In the genomic region with DNA sequence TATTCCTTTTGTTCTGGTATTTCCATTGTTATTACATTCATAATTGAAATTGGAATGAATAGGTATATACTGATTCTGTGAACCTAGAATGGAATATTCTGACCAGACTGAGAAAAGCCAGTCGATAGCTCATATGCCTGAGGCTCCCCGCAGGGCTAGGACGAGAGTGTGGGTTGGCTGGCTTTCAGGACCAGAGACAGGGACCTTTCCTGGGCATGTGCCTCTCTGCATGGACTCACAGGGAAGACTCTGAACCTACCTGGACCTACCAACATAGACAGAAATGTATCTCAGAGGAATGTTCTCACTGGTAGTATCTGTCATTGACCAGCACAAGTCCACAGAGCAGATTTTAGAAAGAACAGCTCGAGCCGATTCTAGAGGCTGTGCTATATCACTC, we compare ENCODE assay signal across 28 cellular contexts.
"Had no signal": no experiment of that assay in that cellular context is flagged by ENCODE, and none has a peak within 500 bp of the region (broad histone marks: within the 10 kb centered on the region; RNA-seq: fewer than 3 reads in every experiment).

No MANE protein-coding gene starts in this region.

- H3K4me1 ChIP-seq: adrenal gland, Peyer's patch, SJCRH30 had no signal

- H3K4me2 ChIP-seq: KMS-11 had no signal

- H3K36me3 ChIP-seq: adrenal gland, MG63, Peyer's patch, SJCRH30 had no signal

- DNase-seq: activated CD4-positive, alpha-beta T cell treated with anti-CD3 and anti-CD28 coated beads for 48 hours; activated CD4-positive, alpha-beta T cell treated with anti-CD3 and anti-CD28 coated beads, Interleukin-2, amount 50 U/mL, for 4 hours; activated CD4-positive, CD25-positive, alpha-beta regulatory T cell treated with anti-CD3 and anti-CD28 coated beads, Interleukin-2, amount 50 U/mL, for 72 hours; activated CD8-positive, alpha-beta memory T cell treated with anti-CD3 and anti-CD28 coated beads, Interleukin-2, amount 50 U/mL, for 48 hours; activated CD8-positive, alpha-beta T cell treated with anti-CD3 and anti-CD28 coated beads, Interleukin-2, amount 10 ng/mL, durations not matched to agents 7 days and 5 days; activated naive CD4-positive, alpha-beta T cell treated with anti-CD3 and anti-CD28 coated beads, Interleukin-2, amount 50 U/mL, for 16 hours; activated naive CD8-positive, alpha-beta T cell treated with anti-CD3 and anti-CD28 coated beads, Interleukin-2, amount 10 ng/mL, durations not matched to agents 7 days and 5 days; activated T-cell treated with anti-CD3 and anti-CD28 coated beads, Interleukin-2, amount 50 U/mL, for 1 hour; adrenal gland; anterior cingulate cortex; caudate nucleus; MG63; MV-4-11; NCI-H1092 treated with DMSO at 0.1 percent for 48 hours; NCI-H1417 treated with DMSO at 0.1 percent for 48 hours; NCI-H1694; NCI-H2029; NCI-H2107; NCI-H2171 treated with DMSO at 0.1 percent for 48 hours; NCI-H226; NCI-H526 treated with DMSO at 0.1 percent for 48 hours; NCI-H82; NK-92 treated with Interleukin-12 subunit alpha and Interleukin-12 subunit beta, amount 100 ng/mL, for 24 hours; Peyer's patch; Right ventricle myocardium superior had no signal

- H3K9ac ChIP-seq: KMS-11 had no signal

- H3K4me3 ChIP-seq: adrenal gland, MG63, Peyer's patch, SJCRH30 had no signal

- H3K9me3 ChIP-seq: adrenal gland, MG63, Peyer's patch, SJCRH30 had no signal

- ATAC-seq: activated CD8-positive, alpha-beta T cell treated with anti-CD3 and anti-CD28 coated beads, Interleukin-2, amount 10 ng/mL, durations not matched to agents 7 days and 5 days had no signal

- H3K27ac ChIP-seq: adrenal gland, KMS-11, Peyer's patch, RWPE1, SJCRH30 had no signal

- H3K27me3 ChIP-seq: MG63, Peyer's patch, SJCRH30 had no signal
